17 cellular contexts compared by ENCODE assay signal in the genomic region with DNA sequence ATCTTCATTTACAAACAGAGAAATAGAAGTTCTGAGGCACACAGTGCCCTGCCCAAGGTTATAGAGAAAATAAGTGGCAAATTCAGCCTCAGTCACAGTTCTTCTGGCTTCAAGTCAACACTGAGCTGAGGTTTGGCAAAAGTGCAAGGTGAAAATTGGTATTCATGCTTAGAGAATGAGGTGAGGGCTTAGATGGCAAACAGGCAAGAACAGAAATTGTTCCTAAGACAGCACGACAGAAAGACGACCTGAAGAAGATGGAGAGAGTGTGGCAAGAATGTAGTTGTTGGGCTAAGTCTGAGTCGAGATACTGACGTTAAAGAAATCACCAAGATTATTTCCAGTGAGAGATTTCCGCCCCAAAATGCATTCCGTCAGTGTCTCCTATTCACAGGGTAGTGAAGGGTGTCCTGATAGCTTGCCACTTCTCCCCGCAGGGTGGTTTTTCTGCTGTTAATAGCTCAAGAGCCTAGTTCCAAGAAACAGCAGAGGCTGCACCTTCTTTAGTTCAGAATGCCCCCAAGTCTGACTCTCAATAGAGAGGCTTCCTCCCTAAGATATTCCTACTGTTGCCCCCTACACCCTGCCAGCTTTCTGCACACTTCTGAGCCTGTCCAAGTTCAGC.
"Had no signal": no experiment of that assay in that cellular context is flagged by ENCODE, and none has a peak within 500 bp of the region (broad histone marks: within the 10 kb centered on the region; RNA-seq: fewer than 3 reads in every experiment).

No MANE protein-coding gene starts in this region.

- H3K36me3 ChIP-seq: heart right ventricle, neutrophil, right atrium auricular region, sigmoid colon, tibial nerve, upper lobe of right lung, vagina had no signal

- H3K4me3 ChIP-seq: dorsolateral prefrontal cortex, heart right ventricle, mucosa of descending colon, right atrium auricular region, sigmoid colon, smooth muscle cell, tibial nerve, upper lobe of right lung, vagina had no signal

- DNase-seq: cortex of kidney; dorsolateral prefrontal cortex; effector CD8-positive, alpha-beta T cell; heart right ventricle; islet precursor cell; mucosa of descending colon; naive thymus-derived CD8-positive, alpha-beta T cell; sigmoid colon; stimulated activated CD4-positive, alpha-beta T cell treated with anti-CD3 and anti-CD28 coated beads, Interleukin-2, amount 100 ng/mL, for 48 hours; stimulated activated naive CD8-positive, alpha-beta T cell treated with anti-CD3 and anti-CD28 coated beads, Interleukin-15, Interleukin-2, amounts not matched to agents 100 U/mL and 50 U/mL, for 24 hours; upper lobe of right lung had no signal

- H3K4me2 ChIP-seq: smooth muscle cell had no signal

- FAIRE-seq: frontal cortex had no signal

- H3K9me3 ChIP-seq: mucosa of descending colon, neutrophil, right atrium auricular region, sigmoid colon, tibial nerve, upper lobe of right lung, vagina had no signal

- H3K4me1 ChIP-seq: heart right ventricle, right atrium auricular region, sigmoid colon, tibial nerve, upper lobe of right lung, vagina had no signal

- H3K27ac ChIP-seq: dorsolateral prefrontal cortex, heart right ventricle, neutrophil, right atrium auricular region, sigmoid colon, tibial nerve, upper lobe of right lung, vagina had no signal

- H3K27me3 ChIP-seq: dorsolateral prefrontal cortex, heart right ventricle, neutrophil, right atrium auricular region, sigmoid colon, tibial nerve, upper lobe of right lung, vagina had no signal
